14 cellular contexts compared by ENCODE assay signal in genomic region chr1:223775054-223775453, GRCh38.
DNase-seq lines count a peak whose midpoint lies in the region; ATAC-seq, FAIRE-seq and TF ChIP-seq lines count a peak whose summit lies in the region.
"Had no signal": no experiment of that assay in that cellular context is flagged by ENCODE, and none has a peak within 500 bp of the region (broad histone marks: within the 10 kb centered on the region; RNA-seq: fewer than 3 reads in every experiment).

No MANE protein-coding gene starts in this region.

- H4K20me1 ChIP-seq in astrocyte (ENCODE audit: insufficient read depth, low read length) = no peaks in the 10 kb centered on the region

- FAIRE-seq in astrocyte (lab: Jason Lieb, UNC) = no peak
- FAIRE-seq: GM18507 had no signal

- H3K36me3 ChIP-seq in astrocyte (ENCODE audit: insufficient read depth, low read length) (peaks cover 61% of the 10 kb centered on the region), thyroid gland (peaks cover 16 to 21% of the 10 kb centered on the region in 2 donors)

- peaks cover 55% of the 10 kb centered on the region for H3K4me1 Mint-ChIP-seq in astrocyte (ENCODE audit: low read depth, unreplicated experiment)

- peak overlapping the region; percentile 81 for H3K27ac ChIP-seq in astrocyte (ENCODE audit: low read depth, low read length)
- H3K27ac ChIP-seq in thyroid gland = peak overlapping the region in 2 of 3 donors; percentile 25 to 35
- no peak overlapping the region for H3K27ac ChIP-seq in caudate nucleus (ENCODE audit: low read depth, low read length)
- H3K27ac ChIP-seq: vagina had no signal

- no peaks in the 10 kb centered on the region for H3K27me3 ChIP-seq in astrocyte (ENCODE audit: insufficient read depth, low read length)
- no peaks in the 10 kb centered on the region for H3K27me3 ChIP-seq in thyroid gland
- H3K27me3 ChIP-seq: vagina had no signal

- H3K79me2 ChIP-seq in astrocyte (ENCODE audit: insufficient read depth, low read length) = no peaks in the 10 kb centered on the region

- ATAC-seq in Right ventricle myocardium superior (ENCODE audit: poor library complexity) (peak; percentile 45), left cardiac atrium (no peak), HG03139 (IDR thresholded peaks at IDR 0.05; ENCODE audit: unreplicated experiment) (no peak)

- no peak for TF ChIP-seq CTCF in astrocyte (IDR thresholded peaks at IDR 0.05; ENCODE audit: insufficient read depth, low read depth, low read length)
- no peak for TF ChIP-seq CTCF in thyroid gland (IDR thresholded peaks at IDR 0.05)

- H2AFZ ChIP-seq in astrocyte (ENCODE audit: low read depth, low read length) = no peak overlapping the region

- no peaks in the 10 kb centered on the region for H3K9me3 ChIP-seq in astrocyte (ENCODE audit: insufficient read depth, low read depth, low read length)
- no peaks in the 10 kb centered on the region for H3K9me3 ChIP-seq in thyroid gland
- H3K9me3 ChIP-seq: vagina had no signal

- H3K36me3 Mint-ChIP-seq in astrocyte (ENCODE audit: low read depth, unreplicated experiment) = peaks cover 17% of the 10 kb centered on the region

- H3K4me3 Mint-ChIP-seq in astrocyte (ENCODE audit: unreplicated experiment) = no peak overlapping the region

- no peaks in the 10 kb centered on the region for H3K9me3 Mint-ChIP-seq in astrocyte (ENCODE audit: unreplicated experiment)

- intact Hi-C loops in Right ventricle myocardium superior (cut with DNase I) = no loop called here
- intact Hi-C loops in left cardiac atrium (cut with DNase I) = no loop called here
- intact Hi-C loops in thyroid gland (cut with DNase I) = no loop called here

- TF ChIP-seq POLR2A in thyroid gland (IDR thresholded peaks at IDR 0.05) = no peak

- no peaks in the 10 kb centered on the region for H3K27me3 Mint-ChIP-seq in astrocyte (ENCODE audit: low read depth, unreplicated experiment)

- H3K4me2 ChIP-seq in astrocyte (ENCODE audit: low read length) = no peak overlapping the region

- H3K4me1 ChIP-seq in astrocyte (ENCODE audit: insufficient read depth, low read length) = peaks cover 54% of the 10 kb centered on the region
- peaks cover 20 to 48% of the 10 kb centered on the region in 2 donors for H3K4me1 ChIP-seq in thyroid gland

- DNase-seq in Right ventricle myocardium superior = no peak
- no peak for DNase-seq in left cardiac atrium
- DNase-seq in astrocyte (ENCODE audit: low read depth) = no peak
- peak; percentile 65 for DNase-seq in iris pigment epithelial cell (ENCODE audit: low read depth)
- DNase-seq in thyroid gland = no peak
- DNase-seq in caudate nucleus (lab: John Stamatoyannopoulos, UW) = no peak
- no peak for DNase-seq in NCI-H1436 (lab: John Stamatoyannopoulos, UW)
- DNase-seq: aorta, erythroblast, MM.1S, OCI-M1 had no signal

- WGBS in thyroid gland, 2 donors = 75 to 88% methylated on average over 4 of the region's 4 CpGs

- peak overlapping the region; percentile 51 for H3K27ac Mint-ChIP-seq in astrocyte (ENCODE audit: unreplicated experiment)

- H3K4me3 ChIP-seq in astrocyte (ENCODE audit: insufficient read depth, low read depth, low read length) (no peak overlapping the region), thyroid gland (replicated peaks in 1 of 3) (no peak overlapping the region)
- H3K4me3 ChIP-seq: vagina had no signal

- H3K9ac ChIP-seq in astrocyte (ENCODE audit: low read length) = no peak overlapping the region
